ENCODE assay signal across 8 cellular contexts in genomic region chr4:46389301-46389761, GRCh38. TPM values are rescaled to one million over a fixed set of nuclear protein-coding genes. Genes with fewer than 3 reads are reported as not detected.
DNase-seq lines count a peak whose midpoint lies in the region; ATAC-seq and TF ChIP-seq lines count a peak whose summit lies in the region.

No MANE protein-coding gene starts in this region.

- H3K4me3 Mint-ChIP-seq in nephron = peak overlapping the region; percentile 90 to 94 (median 90)

- CTCF ChIA-PET in AG04450 (lab: Charles Lee) = interaction anchor here (0.6 kb wide), 1 partner anchor 66 kb away, joined by 4 read pairs; no protein-coding TSS in a partner anchor

- peaks cover 70% of the 10 kb centered on the region for H3K27me3 Mint-ChIP-seq in nephron (ENCODE audit: low read depth)

- no peak for ATAC-seq in HG02798 (IDR thresholded peaks at IDR 0.05; ENCODE audit: poor library complexity, unreplicated experiment)

- no peaks in the 10 kb centered on the region for H3K36me3 Mint-ChIP-seq in nephron (ENCODE audit: low read depth)

- peak overlapping the region; percentile 44 for H3K9ac ChIP-seq in endocrine pancreas (ENCODE audit: control insufficient read depth, insufficient read depth, low read length)

- DNase-seq in AG04450 (ENCODE audit: low read depth, low spot score) (no peak), NCI-H1105 treated with DMSO at 0.1 percent for 48 hours (lab: John Stamatoyannopoulos, UW) (peak; percentile 48), NOMO-1 treated with DMSO at 0.1 percent for 48 hours (lab: John Stamatoyannopoulos, UW; ENCODE audit: unreplicated experiment) (no peak), NCI-H69 (lab: John Stamatoyannopoulos, UW) (no peak)
- DNase-seq in effector memory CD4-positive, alpha-beta T cell = no peak

- H3K4me1 ChIP-seq in endocrine pancreas (ENCODE audit: control insufficient read depth, insufficient read depth, low read length) = no peaks in the 10 kb centered on the region
- no peaks in the 10 kb centered on the region for H3K4me1 ChIP-seq in effector memory CD4-positive, alpha-beta T cell (ENCODE audit: control insufficient read depth, insufficient read depth, low read length, poor library complexity, severe bottlenecking)

- no peak overlapping the region for H3K27ac ChIP-seq in AG04450 (ENCODE audit: low read depth, low read length)
- H3K27ac ChIP-seq in effector memory CD4-positive, alpha-beta T cell (ENCODE audit: insufficient read depth, low read length, poor library complexity, severe bottlenecking) = no peak overlapping the region

- H3K27me3 ChIP-seq in AG04450 (ENCODE audit: control insufficient read depth, insufficient read depth, low read length) (peaks cover 18% of the 10 kb centered on the region), endocrine pancreas (ENCODE audit: control insufficient read depth, insufficient read depth, low read length) (no peaks in the 10 kb centered on the region)
- no peaks in the 10 kb centered on the region for H3K27me3 ChIP-seq in effector memory CD4-positive, alpha-beta T cell (replicated peaks; ENCODE audit: control insufficient read depth, insufficient read depth, low read length, poor library complexity, severe bottlenecking)

- no peaks in the 10 kb centered on the region for H3K9me3 Mint-ChIP-seq in nephron

- H3K4me3 ChIP-seq in AG04450 (ENCODE audit: low read depth, low read length) (peak overlapping the region; percentile 56), endocrine pancreas (ENCODE audit: control insufficient read depth, insufficient read depth, low read length) (peak overlapping the region; percentile 37)
- no peak overlapping the region for H3K4me3 ChIP-seq in effector memory CD4-positive, alpha-beta T cell (ENCODE audit: insufficient read depth, low read depth, low read length, poor library complexity, severe bottlenecking)

- POLR2A ChIA-PET in AG04450 (lab: Yijun Ruan, JAX) = no interaction called here

- peak overlapping the region; percentile 18 to 43 (median 22) for H3K27ac Mint-ChIP-seq in nephron

- H3K4me1 Mint-ChIP-seq in nephron = peaks cover 28% of the 10 kb centered on the region

- TF ChIP-seq CTCF in AG04450 (IDR thresholded peaks at IDR 0.05; ENCODE audit: low read depth, low read length) (no peak), nephron (IDR thresholded peaks at IDR 0.05; ENCODE audit: unreplicated experiment in 3 of 3) (no peak)

- H3K9me3 ChIP-seq in AG04450 (ENCODE audit: control insufficient read depth, insufficient read depth, low read length) (no peaks in the 10 kb centered on the region), endocrine pancreas (ENCODE audit: control insufficient read depth, low read length) (no peaks in the 10 kb centered on the region)
- H3K9me3 ChIP-seq in effector memory CD4-positive, alpha-beta T cell (ENCODE audit: control insufficient read depth, low read length) = no peaks in the 10 kb centered on the region

- no peaks in the 10 kb centered on the region for H3K36me3 ChIP-seq in endocrine pancreas (ENCODE audit: control insufficient read depth, insufficient read depth, low read length)
- H3K36me3 ChIP-seq in effector memory CD4-positive, alpha-beta T cell (ENCODE audit: control insufficient read depth, insufficient read depth, low read length) = no peaks in the 10 kb centered on the region

RNA-seq across cellular contexts. Expression of gene GABRA2, which starts 0.6 kb away (rescaled TPM):
- 2.3 and 3.5 TPM in 2 replicates for polyA plus RNA-seq in AG04450 (2011; rRNA removed)
- 1.3 and 4.3 TPM in 2 replicates for polyA minus RNA-seq in AG04450 (2011; rRNA and poly(A)+ RNA removed)
